In the genomic region with DNA sequence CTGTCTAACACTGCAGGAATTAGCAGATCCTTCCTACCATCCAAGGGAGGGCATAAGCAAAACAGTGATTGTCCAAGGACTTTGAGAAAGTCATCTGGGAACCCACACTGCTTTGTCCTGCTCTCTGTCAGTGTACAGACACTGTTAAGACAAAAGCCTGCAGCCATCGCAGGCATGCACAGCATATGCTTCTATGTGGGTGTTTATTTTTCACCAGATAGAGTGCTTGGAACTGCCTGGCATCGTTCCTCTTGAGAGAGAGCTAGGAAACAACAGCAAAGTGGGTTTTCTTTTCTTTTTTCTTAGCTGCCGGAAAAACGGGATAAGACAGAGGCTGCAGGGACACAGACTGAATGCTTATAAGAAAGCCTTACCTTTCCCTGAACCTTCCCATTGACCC, we compare ENCODE assay signal across 21 cellular contexts.
A peak's percentile ranks its signal among the peaks of the same experiment; 100 is the strongest.
DNase-seq lines count a peak whose midpoint lies in the region; ATAC-seq and TF ChIP-seq lines count a peak whose summit lies in the region.
"Had no signal": no experiment of that assay in that cellular context is flagged by ENCODE, and none has a peak within 500 bp of the region (broad histone marks: within the 10 kb centered on the region; RNA-seq: fewer than 3 reads in every experiment).

No MANE protein-coding gene starts in this region.

- H3K27me3 ChIP-seq in left lung = no peaks in the 10 kb centered on the region
- H3K27me3 ChIP-seq in muscle layer of colon (ENCODE audit: control insufficient read depth in 1 of 2, insufficient read depth in 2 of 2, low read length in 2 of 2) = no peaks in the 10 kb centered on the region
- H3K27me3 ChIP-seq in thyroid gland = no peaks in the 10 kb centered on the region
- no peaks in the 10 kb centered on the region for H3K27me3 ChIP-seq in vagina
- H3K27me3 ChIP-seq: BLaER1 had no signal

- CTCF ChIA-PET in WTC11 (lab: Charles Lee) = no interaction called here

- intact Hi-C loops in left lung (cut with DNase I) = no loop called here
- intact Hi-C loops in thyroid gland (cut with DNase I) = no loop called here
- intact Hi-C loops in vagina (cut with DNase I) = no loop called here

- no peak for TF ChIP-seq POLR2A in thyroid gland (IDR thresholded peaks at IDR 0.05)
- no peak for TF ChIP-seq POLR2A in vagina (IDR thresholded peaks at IDR 0.05)

- POLR2A ChIA-PET in WTC11 (lab: Charles Lee) = no interaction called here

- H3K36me3 Mint-ChIP-seq in WTC11 = peaks cover 10% of the 10 kb centered on the region; the same call in 1 of the 2 replicates
- H3K36me3 Mint-ChIP-seq in chondrocyte (ENCODE audit: low read depth) = no peaks in the 10 kb centered on the region
- H3K36me3 Mint-ChIP-seq: CD4-positive, CD25-positive, alpha-beta regulatory T cell; CD8-positive, alpha-beta T cell had no signal

- ATAC-seq in left lung = peak; percentile 18
- ATAC-seq in WTC11 = no peak
- ATAC-seq: CD8-positive, alpha-beta T cell had no signal

- no peak overlapping the region for H3K27ac Mint-ChIP-seq in WTC11
- H3K27ac Mint-ChIP-seq in chondrocyte (ENCODE audit: unreplicated experiment) = no peak overlapping the region
- H3K27ac Mint-ChIP-seq: B cell; CD4-positive, CD25-positive, alpha-beta regulatory T cell; CD8-positive, alpha-beta T cell had no signal

- H3K4me3 ChIP-seq in left lung (no peak overlapping the region), muscle layer of colon (ENCODE audit: low read depth in 1 of 2, low read length in 2 of 2) (no peak overlapping the region), thyroid gland (replicated peaks in 1 of 3) (no peak overlapping the region), vagina (no peak overlapping the region)
- H3K4me3 ChIP-seq: BLaER1, GM23248 had no signal

- no peak overlapping the region for H3K27ac ChIP-seq in left lung
- peak overlapping the region; percentile 44 for H3K27ac ChIP-seq in muscle layer of colon (ENCODE audit: low read depth, low read length)
- no peak overlapping the region for H3K27ac ChIP-seq in thyroid gland
- H3K27ac ChIP-seq in vagina = no peak overlapping the region
- H3K27ac ChIP-seq: BLaER1, C4-2B, GM23248 had no signal

- H3K9me3 Mint-ChIP-seq in WTC11 (peaks cover 23% of the 10 kb centered on the region), chondrocyte (ENCODE audit: low read depth) (peaks cover 11% of the 10 kb centered on the region)
- H3K9me3 Mint-ChIP-seq: CD8-positive, alpha-beta T cell had no signal

- 21 to 26% methylated on average over 4 of the region's 4 CpGs for WGBS in thyroid gland, 2 donors

- H3K4me3 Mint-ChIP-seq in WTC11 = no peak overlapping the region
- no peak overlapping the region for H3K4me3 Mint-ChIP-seq in chondrocyte (ENCODE audit: unreplicated experiment)
- H3K4me3 Mint-ChIP-seq: B cell; CD4-positive, CD25-positive, alpha-beta regulatory T cell; CD8-positive, alpha-beta T cell had no signal

- H3K4me1 Mint-ChIP-seq in WTC11 = no peaks in the 10 kb centered on the region; the same call in 1 of the 2 replicates
- peaks cover 7% of the 10 kb centered on the region for H3K4me1 Mint-ChIP-seq in chondrocyte (ENCODE audit: low read depth)
- H3K4me1 Mint-ChIP-seq: B cell; CD4-positive, CD25-positive, alpha-beta regulatory T cell had no signal

- H3K36me3 ChIP-seq in left lung (no peaks in the 10 kb centered on the region), muscle layer of colon (ENCODE audit: insufficient read depth, low read length) (no peaks in the 10 kb centered on the region), thyroid gland (no peaks in the 10 kb centered on the region), vagina (no peaks in the 10 kb centered on the region)
- H3K36me3 ChIP-seq: BLaER1 had no signal

- no peaks in the 10 kb centered on the region for H3K9me3 ChIP-seq in left lung
- H3K9me3 ChIP-seq in muscle layer of colon (ENCODE audit: low read length) = no peaks in the 10 kb centered on the region
- H3K9me3 ChIP-seq in thyroid gland = no peaks in the 10 kb centered on the region
- H3K9me3 ChIP-seq in vagina = no peaks in the 10 kb centered on the region
- H3K9me3 ChIP-seq: BLaER1 had no signal

- DNase-seq in NCI-H69 (lab: John Stamatoyannopoulos, UW) (peak; percentile 9), left lung (no peak), thyroid gland (peak; percentile 28 to 58), WTC11 (ENCODE audit: low spot score) (no peak), NCI-H345 (lab: John Stamatoyannopoulos, UW) (no peak), vagina (ENCODE audit: extremely low spot score in 2 of 2) (no peak), chondrocyte (ENCODE audit: low spot score) (no peak)
- DNase-seq: Caco-2; CD4-positive, CD25-positive, alpha-beta regulatory T cell; CD8-positive, alpha-beta T cell; DMS 273 treated with DMSO at 0.1 percent for 48 hours; DMS79; EL; GF-D8; GM23248; H7; HCEC 1CT had no signal

- H3K4me1 ChIP-seq in left lung = no peaks in the 10 kb centered on the region
- peaks cover 28% of the 10 kb centered on the region for H3K4me1 ChIP-seq in muscle layer of colon (ENCODE audit: insufficient read depth, low read length)
- H3K4me1 ChIP-seq in thyroid gland = peaks cover 25 to 31% of the 10 kb centered on the region in 2 donors
- no peaks in the 10 kb centered on the region for H3K4me1 ChIP-seq in vagina
- H3K4me1 ChIP-seq: BLaER1, Caco-2 had no signal

- no peaks in the 10 kb centered on the region; the same call in 1 of the 2 replicates for H3K27me3 Mint-ChIP-seq in WTC11 (ENCODE audit: low read depth)
- H3K27me3 Mint-ChIP-seq in chondrocyte (ENCODE audit: low read depth) = peaks cover 2% of the 10 kb centered on the region

- TF ChIP-seq CTCF in left lung (IDR thresholded peaks at IDR 0.05) = no peak
- no peak for TF ChIP-seq CTCF in thyroid gland (IDR thresholded peaks at IDR 0.05)
- no peak for TF ChIP-seq CTCF in WTC11 (IDR thresholded peaks at IDR 0.05)
- TF ChIP-seq CTCF in vagina (IDR thresholded peaks at IDR 0.05) = no peak
- no peak for TF ChIP-seq CTCF in chondrocyte (IDR thresholded peaks at IDR 0.05)

- H3K9ac ChIP-seq in muscle layer of colon (ENCODE audit: low read length) = no peak overlapping the region
- H3K9ac ChIP-seq: BLaER1, GM23248 had no signal

TF ChIP-seq in WTC11, 78 proteins besides CTCF, POLR2A, EP300 and RAD21 (continues in another document):
- TF ChIP-seq ZBTB43 (CRISPR knock-in tag; IDR thresholded peaks at IDR 0.05) (no peak), MYBL2 (CRISPR knock-in tag; IDR thresholded peaks at IDR 0.05) (no peak), FOXP1 (CRISPR knock-in tag; IDR thresholded peaks at IDR 0.05; ENCODE audit: borderline replicate concordance) (no peak), ZNF263 (CRISPR knock-in tag; IDR thresholded peaks at IDR 0.05; ENCODE audit: low read depth) (no peak), EMX1 (CRISPR knock-in tag; IDR thresholded peaks at IDR 0.05) (no peak), MXD4 (CRISPR knock-in tag; IDR thresholded peaks at IDR 0.05; ENCODE audit: borderline replicate concordance) (no peak), ZNF121 (CRISPR knock-in tag; IDR thresholded peaks at IDR 0.05) (no peak), ZNF532 (CRISPR knock-in tag; IDR thresholded peaks at IDR 0.05; ENCODE audit: borderline replicate concordance) (no peak), NFATC4 (CRISPR knock-in tag; IDR thresholded peaks at IDR 0.05) (no peak), JAZF1 (CRISPR knock-in tag; IDR thresholded peaks at IDR 0.05) (no peak), ZNF396 (CRISPR knock-in tag; IDR thresholded peaks at IDR 0.05; ENCODE audit: borderline replicate concordance) (no peak)
- TF ChIP-seq, protein P1, sequence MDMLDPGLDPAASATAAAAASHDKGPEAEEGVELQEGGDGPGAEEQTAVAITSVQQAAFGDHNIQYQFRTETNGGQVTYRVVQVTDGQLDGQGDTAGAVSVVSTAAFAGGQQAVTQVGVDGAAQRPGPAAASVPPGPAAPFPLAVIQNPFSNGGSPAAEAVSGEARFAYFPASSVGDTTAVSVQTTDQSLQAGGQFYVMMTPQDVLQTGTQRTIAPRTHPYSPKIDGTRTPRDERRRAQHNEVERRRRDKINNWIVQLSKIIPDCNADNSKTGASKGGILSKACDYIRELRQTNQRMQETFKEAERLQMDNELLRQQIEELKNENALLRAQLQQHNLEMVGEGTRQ (CRISPR knock-in tag; IDR thresholded peaks at IDR 0.05) = no peak

Comparison
In these comparisons a context has a peak if more than half of its experiments do, and no peak if none do; other contexts are left out.
1. DNase-seq: peak in NCI-H69 (single experiment) and thyroid gland (2 of 2); none in left lung (0 of 2), WTC11 (single experiment), NCI-H345 (single experiment), vagina (0 of 2) and chondrocyte (single experiment).